8 cellular contexts compared by ENCODE assay signal in genomic region chr15:80060490-80061006, GRCh38. TPM values are rescaled to one million over a fixed set of nuclear protein-coding genes. Genes with fewer than 3 reads are reported as not detected.
DNase-seq lines count a peak whose midpoint lies in the region; FAIRE-seq and TF ChIP-seq lines count a peak whose summit lies in the region.
"Not testable (repeated sequence)": the region's sequence is repeated elsewhere in the genome, so short reads cannot be mapped to it uniquely, and the experiment has no call there.

No MANE protein-coding gene starts in this region.

- H3K9me3 ChIP-seq in DOHH2 (ENCODE audit: control insufficient read depth, insufficient read depth, low read length); SK-N-MC (ENCODE audit: low read depth, low read length); endocrine pancreas (ENCODE audit: control insufficient read depth, low read length); kidney (ENCODE audit: control insufficient read depth in 1 of 2, low read length in 2 of 2); trophoblast cell (ENCODE audit: insufficient read depth, low read depth, low read length); thyroid gland: not testable (repeated sequence)

- not testable (repeated sequence) for H3K36me3 Mint-ChIP-seq in activated T-helper 2 cell treated with anti-CD3 and anti-CD28 coated beads, Interferon-gamma antibody, Interleukin-2, Interleukin-4, amounts not matched to agents 10 μg/mL and 5 μg/mL and 100 μg/mL, durations not matched to agents 14 hours and 24 hours and 36 hours (ENCODE audit: low read depth)

- H3K4me1 ChIP-seq in DOHH2 (ENCODE audit: control insufficient read depth, low read length) (peaks cover 53% of the 10 kb centered on the region), KMS-11 (ENCODE audit: low read depth, poor library complexity, severe bottlenecking) (peaks cover 49% of the 10 kb centered on the region), endocrine pancreas (ENCODE audit: control insufficient read depth, insufficient read depth, low read length) (peaks cover 21% of the 10 kb centered on the region), kidney (ENCODE audit: control insufficient read depth in 1 of 2, insufficient read depth in 1 of 2, low read depth in 1 of 2, low read length in 2 of 2) (peaks cover 7 to 13% of the 10 kb centered on the region in 2 donors)
- H3K4me1 ChIP-seq in trophoblast cell (ENCODE audit: control insufficient read depth in 1 of 2, insufficient read depth in 2 of 2, low read length in 2 of 2); thyroid gland: not testable (repeated sequence)

- not testable (repeated sequence) for H3K23ac ChIP-seq in trophoblast cell (ENCODE audit: low read length)

- H2BK120ac ChIP-seq in trophoblast cell (ENCODE audit: insufficient read depth, low read length, poor library complexity), result not testable (repeated sequence)

- not testable (repeated sequence) for H3K27me3 Mint-ChIP-seq in activated T-helper 2 cell treated with anti-CD3 and anti-CD28 coated beads, Interferon-gamma antibody, Interleukin-2, Interleukin-4, amounts not matched to agents 10 μg/mL and 5 μg/mL and 100 μg/mL, durations not matched to agents 14 hours and 24 hours and 36 hours (ENCODE audit: low read depth)

- not testable (repeated sequence) for H3K14ac ChIP-seq in trophoblast cell (ENCODE audit: low read length)

- DNase-seq in SK-N-MC (ENCODE audit: low read depth, low spot score); kidney: not testable (repeated sequence)
- DNase-seq in activated T-helper 2 cell treated with anti-CD3 and anti-CD28 coated beads, Interferon-gamma antibody, Interleukin-2, Interleukin-4, amounts not matched to agents 10 μg/mL and 5 μg/mL and 100 μg/mL, durations not matched to agents 14 hours and 24 hours and 36 hours (ENCODE audit: low spot score), result peak; percentile 17
- DNase-seq in trophoblast cell (peak; percentile 27 to 59), thyroid gland (peak; percentile 22 to 24)

- H3K9ac ChIP-seq in KMS-11, result peak overlapping the region; percentile 76
- H3K9ac ChIP-seq in SK-N-MC (ENCODE audit: insufficient read length), result peak overlapping the region; percentile 87
- peak overlapping the region; percentile 81 for H3K9ac ChIP-seq in endocrine pancreas (ENCODE audit: control insufficient read depth, insufficient read depth, low read length)
- peak overlapping the region in 1 of 2 donors; percentile 87 for H3K9ac ChIP-seq in kidney (ENCODE audit: low read length in 2 of 2)
- not testable (repeated sequence) for H3K9ac ChIP-seq in trophoblast cell (ENCODE audit: low read length)

- H4K91ac ChIP-seq in trophoblast cell (ENCODE audit: low read depth, low read length), result not testable (repeated sequence)

- not testable (repeated sequence) for H3K36me3 ChIP-seq in DOHH2 (ENCODE audit: control insufficient read depth, low read length); KMS-11 (ENCODE audit: insufficient read depth); SK-N-MC (ENCODE audit: insufficient read depth, low read length); endocrine pancreas (ENCODE audit: control insufficient read depth, insufficient read depth, low read length); kidney (ENCODE audit: control insufficient read depth in 1 of 2, insufficient read depth in 2 of 2, low read length in 2 of 2); trophoblast cell (ENCODE audit: control insufficient read depth in 1 of 2, insufficient read depth in 2 of 2, low read length in 2 of 2); thyroid gland

- not testable (repeated sequence) for FAIRE-seq in kidney (lab: Jason Lieb, UNC)

- no CpG with 5 or more reads among the region's 26 CpGs for WGBS in trophoblast cell (ENCODE audit: extremely low coverage, insufficient coverage, insufficient read length)
- 10 to 16% methylated on average over 26 of the region's 26 CpGs for WGBS in thyroid gland, 2 donors

- H2BK5ac ChIP-seq in trophoblast cell (ENCODE audit: low read depth, low read length, poor library complexity), result not testable (repeated sequence)

- not testable (repeated sequence) for H3K79me1 ChIP-seq in trophoblast cell (ENCODE audit: low read length)

- intact Hi-C loops in activated T-helper 2 cell treated with anti-CD3 and anti-CD28 coated beads, Interferon-gamma antibody, Interleukin-2, Interleukin-4, amounts not matched to agents 10 μg/mL and 5 μg/mL and 100 μg/mL, durations not matched to agents 14 hours and 24 hours and 36 hours (cut with micrococcal nuclease); kidney (cut with DNase I); thyroid gland (cut with DNase I): not testable (repeated sequence)

- peak overlapping the region; percentile 87 for H3K27ac Mint-ChIP-seq in activated T-helper 2 cell treated with anti-CD3 and anti-CD28 coated beads, Interferon-gamma antibody, Interleukin-2, Interleukin-4, amounts not matched to agents 10 μg/mL and 5 μg/mL and 100 μg/mL, durations not matched to agents 14 hours and 24 hours and 36 hours

- not testable (repeated sequence) for TF ChIP-seq CTCF in DOHH2 (IDR thresholded peaks at IDR 0.05; ENCODE audit: low read depth, low read length, poor library complexity, severe bottlenecking); KMS-11 (conservative IDR thresholded peaks at IDR 0.05; ENCODE audit: low read depth, low read length)
- TF ChIP-seq CTCF in kidney (IDR thresholded peaks at IDR 0.05; ENCODE audit: borderline replicate concordance, extremely low read depth, insufficient read depth), result peak; percentile 7
- TF ChIP-seq CTCF in thyroid gland (IDR thresholded peaks at IDR 0.05), result peak in 2 of 6 experiments; percentile 16 to 21

- H3K18ac ChIP-seq in trophoblast cell (ENCODE audit: low read length), result not testable (repeated sequence)

- peaks cover 15% of the 10 kb centered on the region; the same call in 1 of the 2 replicates for H3F3A ChIP-seq in DOHH2 (ENCODE audit: control insufficient read depth, insufficient read depth)

- H2BK12ac ChIP-seq in trophoblast cell (ENCODE audit: low read length), result not testable (repeated sequence)

- not testable (repeated sequence) for H4K8ac ChIP-seq in trophoblast cell (ENCODE audit: low read depth, low read length)

- peak overlapping the region; percentile 86 for H3K4ac ChIP-seq in trophoblast cell (ENCODE audit: low read depth, low read length)

- not testable (repeated sequence) for H4K12ac ChIP-seq in trophoblast cell (ENCODE audit: low read depth, low read length)

- not testable (repeated sequence) for H2AK5ac ChIP-seq in trophoblast cell (ENCODE audit: low read length)

- peaks cover 56% of the 10 kb centered on the region for H3K79me2 ChIP-seq in DOHH2 (ENCODE audit: control insufficient read depth, low read length)
- peaks cover 43% of the 10 kb centered on the region for H3K79me2 ChIP-seq in KMS-11 (ENCODE audit: insufficient read depth, low read depth)
- not testable (repeated sequence) for H3K79me2 ChIP-seq in trophoblast cell (ENCODE audit: control insufficient read depth, insufficient read depth, low read length, poor library complexity)

- H2AFZ ChIP-seq in KMS-11 (ENCODE audit: low read depth), result peak overlapping the region; percentile 88
- not testable (repeated sequence) for H2AFZ ChIP-seq in trophoblast cell (ENCODE audit: insufficient read depth, low read length, poor library complexity)

- H3K27ac ChIP-seq in DOHH2 (ENCODE audit: low read depth, low read length) (peak overlapping the region; percentile 73), KMS-11 (peak overlapping the region; percentile 84), SK-N-MC (peak overlapping the region; percentile 77), kidney (ENCODE audit: low read depth in 2 of 2, low read length in 2 of 2) (peak overlapping the region; percentile 89 to 91), trophoblast cell (ENCODE audit: low read depth, low read length) (peak overlapping the region; percentile 90), thyroid gland (peak overlapping the region; percentile 84 to 97 (median 86))

- H3K9me2 ChIP-seq in DOHH2 (replicated peaks; ENCODE audit: control insufficient read depth, low read length), result not testable (repeated sequence)

- H3K4me3 ChIP-seq in DOHH2 (ENCODE audit: low read length) (peak overlapping the region; percentile 75), SK-N-MC (peak overlapping the region; percentile 95), endocrine pancreas (ENCODE audit: control insufficient read depth, insufficient read depth, low read length) (peak overlapping the region; percentile 98), kidney (ENCODE audit: low read length in 2 of 2) (peak overlapping the region; percentile 88 to 90), trophoblast cell (ENCODE audit: low read depth, low read length) (peak overlapping the region; percentile 66), thyroid gland (replicated peaks in 1 of 3) (peak overlapping the region; percentile 29 to 86 (median 48))
- not testable (repeated sequence) for H3K4me3 ChIP-seq in KMS-11 (IDR thresholded peaks at IDR 0.05; ENCODE audit: insufficient read depth, low read depth, low read length)

- not testable (repeated sequence) for H3K27me3 ChIP-seq in DOHH2 (ENCODE audit: control insufficient read depth, low read length); KMS-11 (ENCODE audit: insufficient read depth, low read depth); endocrine pancreas (ENCODE audit: control insufficient read depth, insufficient read depth, low read length); trophoblast cell (ENCODE audit: insufficient read depth, low read length); thyroid gland

- TF ChIP-seq POLR2A in thyroid gland (IDR thresholded peaks at IDR 0.05), result not testable (repeated sequence)

- not testable (repeated sequence) for H3K9me3 Mint-ChIP-seq in activated T-helper 2 cell treated with anti-CD3 and anti-CD28 coated beads, Interferon-gamma antibody, Interleukin-2, Interleukin-4, amounts not matched to agents 10 μg/mL and 5 μg/mL and 100 μg/mL, durations not matched to agents 14 hours and 24 hours and 36 hours

- not testable (repeated sequence) for H4K20me1 ChIP-seq in DOHH2 (ENCODE audit: control insufficient read depth, insufficient read depth, low read depth, low read length); KMS-11 (ENCODE audit: insufficient read depth)

- peaks cover 40% of the 10 kb centered on the region for H3K4me1 Mint-ChIP-seq in activated T-helper 2 cell treated with anti-CD3 and anti-CD28 coated beads, Interferon-gamma antibody, Interleukin-2, Interleukin-4, amounts not matched to agents 10 μg/mL and 5 μg/mL and 100 μg/mL, durations not matched to agents 14 hours and 24 hours and 36 hours (ENCODE audit: low read depth)

- peak overlapping the region; percentile 84 for H3K4me2 ChIP-seq in DOHH2 (ENCODE audit: low read length)
- H3K4me2 ChIP-seq in KMS-11, result peak overlapping the region; percentile 50
- H3K4me2 ChIP-seq in trophoblast cell (ENCODE audit: low read length), result peak overlapping the region; percentile 75

- H3K4me3 Mint-ChIP-seq in activated T-helper 2 cell treated with anti-CD3 and anti-CD28 coated beads, Interferon-gamma antibody, Interleukin-2, Interleukin-4, amounts not matched to agents 10 μg/mL and 5 μg/mL and 100 μg/mL, durations not matched to agents 14 hours and 24 hours and 36 hours (ENCODE audit: low read depth), result peak overlapping the region; percentile 85

RNA-seq across cellular contexts. Expression of gene ZFAND6, which starts 1.1 kb away (rescaled TPM):
- total RNA-seq in activated T-helper 2 cell treated with anti-CD3 and anti-CD28 coated beads, Interferon-gamma antibody, Interleukin-2, Interleukin-4, amounts not matched to agents 10 μg/mL and 5 μg/mL and 100 μg/mL, durations not matched to agents 14 hours and 24 hours and 36 hours, result 41.9 and 42.8 TPM in 2 replicates
- 72.3 TPM for total RNA-seq in kidney
- 85.7 TPM for polyA plus RNA-seq in kidney (ENCODE audit: insufficient read depth, low read depth, low replicate concordance)
- 102 and 110 TPM in 2 replicates for polyA plus RNA-seq in trophoblast cell (2013)
- 100 to 1,000 TPM; 215 to 324 (median 226) TPM for total RNA-seq in thyroid gland
